14 cellular contexts compared by ENCODE assay signal in the genomic region with DNA sequence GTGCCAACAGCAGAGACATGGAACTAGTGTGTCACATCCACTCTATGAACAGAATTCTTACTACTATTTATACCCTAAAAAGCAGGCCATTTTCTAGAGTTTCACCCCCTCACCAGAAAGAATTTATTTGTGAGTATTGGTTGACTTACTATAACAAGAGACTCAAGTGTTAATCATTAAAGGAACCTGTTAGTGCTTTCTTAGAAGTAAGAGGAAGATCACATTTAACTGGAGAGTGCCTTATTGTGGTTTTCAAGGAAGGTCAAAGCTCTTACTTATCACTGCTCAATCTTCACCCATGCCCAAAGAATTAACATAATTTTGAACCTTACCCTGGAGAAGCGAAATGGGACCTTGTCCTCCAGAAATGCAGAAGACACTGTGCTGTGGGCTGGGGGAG.
DNase-seq lines count a peak whose midpoint lies in the region; ATAC-seq and TF ChIP-seq lines count a peak whose summit lies in the region.
"Had no signal": no experiment of that assay in that cellular context is flagged by ENCODE, and none has a peak within 500 bp of the region (broad histone marks: within the 10 kb centered on the region; RNA-seq: fewer than 3 reads in every experiment).

No MANE protein-coding gene starts in this region.

- peaks cover 22 to 26% of the 10 kb centered on the region in 2 donors for H3K4me1 Mint-ChIP-seq in natural killer cell

- H3K27me3 Mint-ChIP-seq in natural killer cell (ENCODE audit: low read depth in 2 of 2) = no peaks in the 10 kb centered on the region

- H3K4me3 ChIP-seq in epithelial cell of proximal tubule (ENCODE audit: low read depth, low read length) = no peak overlapping the region

- H3K4me3 Mint-ChIP-seq in natural killer cell = no peak overlapping the region
- H3K4me3 Mint-ChIP-seq: activated T-cell treated with anti-CD3 and anti-CD28 coated beads, Interleukin-2, amount 50 U/mL, for 4 hours; nephron had no signal

- no peak overlapping the region for H3K27ac Mint-ChIP-seq in natural killer cell

- intact Hi-C loops in natural killer cell (cut with micrococcal nuclease) = no loop called here

- DNase-seq in epithelial cell of proximal tubule (ENCODE audit: low read depth) = peak; percentile 50
- DNase-seq in natural killer cell = no peak
- no peak for DNase-seq in activated CD4-positive, CD25-positive, alpha-beta regulatory T cell treated with anti-CD3 and anti-CD28 coated beads, Interleukin-2, amount 50 U/mL, for 72 hours
- DNase-seq: activated T-cell treated with anti-CD3 and anti-CD28 coated beads, Interleukin-2, amount 50 U/mL, for 4 hours; aorta; C1 segment of cervical spinal cord; foreskin melanocyte; RPMI8226 had no signal

- ATAC-seq in GM18870 (IDR thresholded peaks at IDR 0.05; ENCODE audit: unreplicated experiment) (peak; percentile 27), GM21423 (IDR thresholded peaks at IDR 0.05; ENCODE audit: unreplicated experiment) (peak; percentile 36), HG03378 (IDR thresholded peaks at IDR 0.05; ENCODE audit: unreplicated experiment) (peak; percentile 41), GM21717 (IDR thresholded peaks at IDR 0.05; ENCODE audit: unreplicated experiment) (no peak), natural killer cell (no peak)
- ATAC-seq: activated T-cell treated with anti-CD3 and anti-CD28 coated beads, Interleukin-2, amount 50 U/mL, for 4 hours; HCT116 had no signal

- H3K36me3 Mint-ChIP-seq in natural killer cell = no peaks in the 10 kb centered on the region

- no peak for TF ChIP-seq CTCF in epithelial cell of proximal tubule (conservative IDR thresholded peaks at IDR 0.05; ENCODE audit: low read depth, low read length)
- no peak for TF ChIP-seq CTCF in natural killer cell (IDR thresholded peaks at IDR 0.05)

- H3K9me3 Mint-ChIP-seq in natural killer cell = no peaks in the 10 kb centered on the region
- H3K9me3 Mint-ChIP-seq: activated T-cell treated with anti-CD3 and anti-CD28 coated beads, Interleukin-2, amount 50 U/mL, for 4 hours; nephron had no signal

Comparison
In these comparisons a context has a peak if more than half of its experiments do, and no peak if none do; other contexts are left out.
1. ATAC-seq: peak in GM18870 (single experiment), GM21423 (single experiment) and HG03378 (single experiment); none in GM21717 (single experiment) and natural killer cell (0 of 3).